In the genomic region with DNA sequence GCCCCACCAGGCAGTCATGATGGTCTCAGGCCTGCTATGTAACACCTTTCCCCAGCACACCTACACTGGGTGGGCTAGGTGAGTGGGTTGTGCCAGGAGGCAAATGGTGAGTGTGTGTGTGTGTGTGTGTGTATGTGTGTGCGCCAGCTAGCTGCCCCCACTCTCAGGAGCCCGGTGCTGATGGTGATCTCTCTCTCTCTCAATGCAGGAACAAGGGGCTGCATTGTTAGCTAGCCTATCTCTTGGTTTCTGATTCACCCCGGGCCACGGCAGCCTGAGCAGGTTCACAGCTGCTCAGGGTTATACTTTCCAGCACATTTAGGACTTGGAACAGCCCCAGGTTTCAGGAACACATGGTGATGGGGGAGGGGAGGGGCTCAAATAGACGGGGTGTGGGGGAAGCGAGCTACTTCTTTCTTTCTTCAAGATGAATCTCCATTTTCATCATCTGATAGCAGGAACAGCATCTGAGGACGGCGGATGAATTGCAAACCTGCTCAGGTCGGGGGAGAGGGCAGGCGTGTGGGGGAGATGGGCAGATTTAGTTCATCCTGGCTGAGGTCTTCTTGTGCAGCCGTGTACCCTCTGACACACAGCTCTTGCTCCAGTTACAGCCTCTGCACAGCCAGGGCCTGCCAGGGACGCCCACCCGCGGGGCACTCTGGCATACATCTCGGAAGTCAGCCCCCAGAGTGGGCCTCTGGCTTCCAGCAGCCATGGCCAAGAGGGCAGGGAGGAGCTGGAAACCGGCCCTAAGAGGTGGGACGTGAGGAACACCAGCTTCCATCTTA, we compare ENCODE assay signal across 10 cellular contexts.
DNase-seq lines count a peak whose midpoint lies in the region; ATAC-seq and TF ChIP-seq lines count a peak whose summit lies in the region.
"Had no signal": no experiment of that assay in that cellular context is flagged by ENCODE, and none has a peak within 500 bp of the region (broad histone marks: within the 10 kb centered on the region; RNA-seq: fewer than 3 reads in every experiment).

No MANE protein-coding gene starts in this region.

- peak overlapping the region; percentile 46 for H3K27ac ChIP-seq in muscle layer of duodenum (ENCODE audit: low read length)
- peak overlapping the region; percentile 19 for H3K27ac ChIP-seq in thymus (ENCODE audit: low read depth)
- H3K27ac ChIP-seq in tibial nerve: peak overlapping the region in 1 of 4 donors; percentile 17

- no peak for TF ChIP-seq POLR2A in tibial nerve (IDR thresholded peaks at IDR 0.05)

- H3K4me1 Mint-ChIP-seq in activated B cell treated with CpG ODN at 0.5 μM for 24 hours: peaks cover 13% of the 10 kb centered on the region

- CTCF ChIA-PET in activated B cell treated with CpG ODN at 0.5 μM for 24 hours (lab: Charles Lee): interaction anchor here (1.1 kb wide), 1 partner anchor 12 kb away, joined by 4 read pairs; no protein-coding TSS in a partner anchor

- H3K9me3 ChIP-seq in muscle layer of duodenum (ENCODE audit: control insufficient read depth in 1 of 2, low read length in 2 of 2) (no peaks in the 10 kb centered on the region), thymus (ENCODE audit: control insufficient read depth) (peaks cover 1% of the 10 kb centered on the region), tibial nerve (no peaks in the 10 kb centered on the region)
- H3K9me3 ChIP-seq: MG63 had no signal

- H3K36me3 Mint-ChIP-seq in activated B cell treated with CpG ODN at 0.5 μM for 24 hours (ENCODE audit: low read depth): no peaks in the 10 kb centered on the region

- no peaks in the 10 kb centered on the region for H3K27me3 Mint-ChIP-seq in activated B cell treated with CpG ODN at 0.5 μM for 24 hours

- no peaks in the 10 kb centered on the region for H3K36me3 ChIP-seq in muscle layer of duodenum (ENCODE audit: control insufficient read depth in 1 of 2, insufficient read depth in 2 of 2, low read length in 2 of 2)
- no peaks in the 10 kb centered on the region for H3K36me3 ChIP-seq in thymus (ENCODE audit: control insufficient read depth, insufficient read depth)
- H3K36me3 ChIP-seq in tibial nerve: no peaks in the 10 kb centered on the region
- H3K36me3 ChIP-seq: MG63 had no signal

- no peak overlapping the region for H3K4me3 Mint-ChIP-seq in activated B cell treated with CpG ODN at 0.5 μM for 24 hours

- POLR2A ChIA-PET in activated B cell treated with CpG ODN at 0.5 μM for 24 hours (lab: Charles Lee): interaction anchor here (1.0 to 1.5 kb wide), 5 partner anchors 14 to 161 kb away, joined by 3 to 4 read pairs (median 3); a partner anchor contains a TSS

- TF ChIP-seq EP300 in tibial nerve (IDR thresholded peaks at IDR 0.05): no peak

- peak; percentile 57 for DNase-seq in activated CD8-positive, alpha-beta memory T cell treated with anti-CD3 and anti-CD28 coated beads for 24 hours
- no peak for DNase-seq in activated CD8-positive, alpha-beta memory T cell treated with anti-CD3 and anti-CD28 coated beads, Interleukin-2, amount 50 U/mL, for 48 hours
- DNase-seq in activated B cell treated with CpG ODN at 0.5 μM for 24 hours: no peak
- DNase-seq in tibial nerve (ENCODE audit: low spot score in 2 of 2): no peak
- DNase-seq in activated CD4-positive, alpha-beta T cell treated with anti-CD3 and anti-CD28 coated beads, Interleukin-2, amount 50 U/mL, for 1 hour: no peak
- DNase-seq in AML-193 (lab: John Stamatoyannopoulos, UW): no peak
- DNase-seq: MG63, T-helper 9 cell had no signal

- no peaks in the 10 kb centered on the region for H3K9me3 Mint-ChIP-seq in activated B cell treated with CpG ODN at 0.5 μM for 24 hours

- H3K27ac Mint-ChIP-seq in activated B cell treated with CpG ODN at 0.5 μM for 24 hours: peak overlapping the region; percentile 30

- H3K4me3 ChIP-seq in muscle layer of duodenum (ENCODE audit: low read depth in 1 of 2, low read length in 2 of 2) (no peak overlapping the region), thymus (ENCODE audit: low read length) (no peak overlapping the region), tibial nerve (no peak overlapping the region)
- H3K4me3 ChIP-seq: MG63 had no signal

- H3K27me3 ChIP-seq in muscle layer of duodenum (ENCODE audit: low read depth, low read length) (no peaks in the 10 kb centered on the region), thymus (ENCODE audit: control insufficient read depth, insufficient read depth) (no peaks in the 10 kb centered on the region), tibial nerve (no peaks in the 10 kb centered on the region)
- H3K27me3 ChIP-seq: MG63 had no signal

- H3K4me1 ChIP-seq in muscle layer of duodenum (ENCODE audit: control insufficient read depth in 1 of 2, insufficient read depth in 2 of 2, low read length in 2 of 2) (peaks cover 30 to 54% of the 10 kb centered on the region in 2 donors), thymus (ENCODE audit: control insufficient read depth, insufficient read depth, low read length) (peaks cover 3% of the 10 kb centered on the region), tibial nerve (peaks cover 0 to 35% (median 25%) of the 10 kb centered on the region in 4 donors)

- ATAC-seq in activated B cell treated with CpG ODN at 0.5 μM for 24 hours (ENCODE audit: low read depth): no peak

- WGBS in thymus: 60% methylated on average over 17 of the region's 17 CpGs
- 33 to 49% methylated on average over 16 to 17 of the region's 17 CpGs for WGBS in tibial nerve, 2 donors

- intact Hi-C loops in activated B cell treated with CpG ODN at 0.5 μM for 24 hours (cut with micrococcal nuclease): no loop called here

- TF ChIP-seq CTCF in activated B cell treated with CpG ODN at 0.5 μM for 24 hours (IDR thresholded peaks at IDR 0.05) (no peak), tibial nerve (IDR thresholded peaks at IDR 0.05) (no peak)
